In genomic region chr2:182717451-182718215, GRCh38 we compare ENCODE assay signal across 8 cellular contexts. TPM values are rescaled to one million over a fixed set of nuclear protein-coding genes. Genes with fewer than 3 reads are reported as not detected.
DNase-seq lines count a peak whose midpoint lies in the region; ATAC-seq and TF ChIP-seq lines count a peak whose summit lies in the region.

No MANE protein-coding gene starts in this region.

- H3K9me3 ChIP-seq in right cardiac atrium (ENCODE audit: control insufficient read depth, low read length) (no peaks in the 10 kb centered on the region), Panc1 (ENCODE audit: control insufficient read depth, insufficient read depth, low read depth, low read length) (no peaks in the 10 kb centered on the region), neural cell (ENCODE audit: low read length) (no peaks in the 10 kb centered on the region), gastroesophageal sphincter (no peaks in the 10 kb centered on the region)

- intact Hi-C loops in right cardiac atrium (cut with DNase I) = no loop called here
- intact Hi-C loops in Right ventricle myocardium superior (cut with DNase I) = no loop called here
- intact Hi-C loops in Panc1 (cut with micrococcal nuclease; ENCODE audit: unreplicated experiment) = no loop called here

- POLR2A ChIA-PET in Panc1 (lab: Charles Lee) = interaction anchor here (0.6 kb wide), 1 partner anchor 35 kb away, joined by 4 read pairs; no protein-coding TSS in a partner anchor

- BruUV-seq in Panc1 (replicated peaks; lab: Mats Ljungman, UMichigan) = TSS peak; percentile 69

- H3K4me1 ChIP-seq in right cardiac atrium (ENCODE audit: control insufficient read depth, insufficient read depth, low read length) (no peaks in the 10 kb centered on the region), Panc1 (ENCODE audit: control insufficient read depth, insufficient read depth, low read length) (peaks cover 14% of the 10 kb centered on the region; the same call in 1 of the 2 replicates), gastroesophageal sphincter (peaks cover 6 to 28% (median 7%) of the 10 kb centered on the region in 3 donors)

- DNase-seq in right cardiac atrium = no peak
- no peak for DNase-seq in Right ventricle myocardium superior
- DNase-seq in Panc1 (ENCODE audit: low read depth, low spot score) = no peak
- no peak for DNase-seq in NCI-H1048 (lab: John Stamatoyannopoulos, UW)
- no peak for DNase-seq in GM19240 (ENCODE audit: insufficient read length, low spot score)

- no peaks in the 10 kb centered on the region for H3K79me2 ChIP-seq in neural cell (replicated peaks; ENCODE audit: insufficient read depth, low read length)

- no peak overlapping the region for H2AFZ ChIP-seq in neural cell (ENCODE audit: low read depth, low read length)

- H3F3A ChIP-seq in neural cell (ENCODE audit: insufficient read depth, low read length, poor library complexity, severe bottlenecking) = no peaks in the 10 kb centered on the region

- in situ Hi-C loops in Panc1 (cut with HindIII; ENCODE audit: low pct_unique_long_range_greater_than_20kb, low sequenced_read_pairs) = no loop called here

- H3K36me3 ChIP-seq in Panc1 (ENCODE audit: control insufficient read depth, insufficient read depth, low read length) = peaks cover 19% of the 10 kb centered on the region; the same call in 1 of the 2 replicates
- no peaks in the 10 kb centered on the region for H3K36me3 ChIP-seq in neural cell (ENCODE audit: insufficient read depth, low read length)
- H3K36me3 ChIP-seq in gastroesophageal sphincter = peaks cover 0 to 26% of the 10 kb centered on the region in 2 donors

- H3K4me2 ChIP-seq in neural cell (ENCODE audit: low read length) = peak overlapping the region; percentile 88

- 48% methylated on average over 2 of the region's 2 CpGs for WGBS in right cardiac atrium
- 36 to 71% methylated on average over 2 of the region's 2 CpGs for WGBS in gastroesophageal sphincter (ENCODE audit: low coverage in 1 of 2), 2 donors

- TF ChIP-seq POLR2A in gastroesophageal sphincter (IDR thresholded peaks at IDR 0.05) = no peak

- CTCF ChIA-PET in Panc1 (lab: Charles Lee) = no interaction called here

- no peak overlapping the region for H3K27ac ChIP-seq in right cardiac atrium (ENCODE audit: low read length)
- H3K27ac ChIP-seq in Panc1 (ENCODE audit: low read length) = no peak overlapping the region; the same call in 1 of the 2 replicates
- H3K27ac ChIP-seq in neural cell (ENCODE audit: low read length) = no peak overlapping the region
- H3K27ac ChIP-seq in gastroesophageal sphincter = peak overlapping the region in 2 of 4 donors; percentile 32 to 87

- H3K4me3 ChIP-seq in right cardiac atrium (ENCODE audit: low read length) = peak overlapping the region; percentile 34
- peak overlapping the region; percentile 96; a peak in 3 of 4 replicates for H3K4me3 ChIP-seq in Panc1 (ENCODE audit: low read depth in 2 of 2, low read length in 2 of 2)
- peak overlapping the region; percentile 88 for H3K4me3 ChIP-seq in neural cell (ENCODE audit: low read length)
- H3K4me3 ChIP-seq in gastroesophageal sphincter = peak overlapping the region in 1 of 2 donors; percentile 84

- ATAC-seq in right cardiac atrium (no peak), Right ventricle myocardium superior (ENCODE audit: poor library complexity) (no peak), HG02943 (IDR thresholded peaks at IDR 0.05; ENCODE audit: low read depth, unreplicated experiment) (peak; percentile 29), Panc1 (no peak), gastroesophageal sphincter (no peak)

- TF ChIP-seq CTCF in Panc1 (IDR thresholded peaks at IDR 0.05) = no peak
- no peak for TF ChIP-seq CTCF in neural cell (IDR thresholded peaks at IDR 0.05; ENCODE audit: poor library complexity, severe bottlenecking)
- no peak for TF ChIP-seq CTCF in gastroesophageal sphincter (IDR thresholded peaks at IDR 0.05)

- H3K27me3 ChIP-seq in right cardiac atrium (ENCODE audit: control insufficient read depth, insufficient read depth) = no peaks in the 10 kb centered on the region
- no peaks in the 10 kb centered on the region for H3K27me3 ChIP-seq in Panc1 (ENCODE audit: control insufficient read depth, insufficient read depth, low read length)
- H3K27me3 ChIP-seq in neural cell (ENCODE audit: insufficient read depth, low read depth, low read length) = no peaks in the 10 kb centered on the region
- no peaks in the 10 kb centered on the region for H3K27me3 ChIP-seq in gastroesophageal sphincter

- TF ChIP-seq EP300 in neural cell (conservative IDR thresholded peaks at IDR 0.05; ENCODE audit: poor library complexity, severe bottlenecking) = no peak
- TF ChIP-seq EP300 in gastroesophageal sphincter (IDR thresholded peaks at IDR 0.05) = no peak

- H4K20me1 ChIP-seq in neural cell (ENCODE audit: insufficient read depth) = no peaks in the 10 kb centered on the region

- no peak overlapping the region for H3K9ac ChIP-seq in neural cell (ENCODE audit: low read length)

- H3K9me2 ChIP-seq in neural cell (ENCODE audit: insufficient read depth, low read length) = no peaks in the 10 kb centered on the region

- TF ChIP-seq RAD21 in neural cell (conservative IDR thresholded peaks at IDR 0.05) = no peak

TF ChIP-seq in neural cell, 6 proteins besides CTCF, POLR2A, EP300 and RAD21:
- TF ChIP-seq POLR2AphosphoS5 (IDR thresholded peaks at IDR 0.05) = no peak
- TF ChIP-seq REST (IDR thresholded peaks at IDR 0.05; ENCODE audit: borderline replicate concordance) = no peak
- no peak for TF ChIP-seq EZH2 (IDR thresholded peaks at IDR 0.05; ENCODE audit: borderline replicate concordance, insufficient read depth, low read length, poor library complexity, severe bottlenecking)
- no peak for TF ChIP-seq TAF1 (IDR thresholded peaks at IDR 0.05; ENCODE audit: low read depth)
- TF ChIP-seq SMC3 (conservative IDR thresholded peaks at IDR 0.05; ENCODE audit: poor library complexity) = no peak
- no peak for TF ChIP-seq MXI1 (conservative IDR thresholded peaks at IDR 0.05; ENCODE audit: poor library complexity, severe bottlenecking)

RNA-seq across cellular contexts. Expression of gene DNAJC10, which starts 1.6 kb away (rescaled TPM):
- total RNA-seq in right cardiac atrium (10 to 100 TPM; 54.7 to 72.1 (median 57.7) TPM), Right ventricle myocardium superior (60.4 TPM), Panc1 (2021; ENCODE audit: unreplicated experiment) (122 TPM), gastroesophageal sphincter (10 to 100 TPM; 46.1 to 77.2 (median 54.0) TPM)
- polyA plus RNA-seq in right cardiac atrium (13.1 TPM), neural cell (90.5 and 92.5 TPM in 2 replicates)
- polyA plus RNA-seq in Panc1 (2012; ENCODE audit: insufficient read length) = 53.7 TPM
- polyA minus RNA-seq in neural cell = 66.0 and 74.6 TPM in 2 replicates
